Comparison of ENCODE assay signal across 1 cellular context in genomic region chr21:45265721-45266517, GRCh38.
TF ChIP-seq lines count a peak whose summit lies in the region.

No MANE protein-coding gene starts in this region.

TF ChIP-seq in GM23338, 12 proteins besides CTCF, POLR2A, EP300 and RAD21 (continued from another document):
- TF ChIP-seq, protein P1, sequence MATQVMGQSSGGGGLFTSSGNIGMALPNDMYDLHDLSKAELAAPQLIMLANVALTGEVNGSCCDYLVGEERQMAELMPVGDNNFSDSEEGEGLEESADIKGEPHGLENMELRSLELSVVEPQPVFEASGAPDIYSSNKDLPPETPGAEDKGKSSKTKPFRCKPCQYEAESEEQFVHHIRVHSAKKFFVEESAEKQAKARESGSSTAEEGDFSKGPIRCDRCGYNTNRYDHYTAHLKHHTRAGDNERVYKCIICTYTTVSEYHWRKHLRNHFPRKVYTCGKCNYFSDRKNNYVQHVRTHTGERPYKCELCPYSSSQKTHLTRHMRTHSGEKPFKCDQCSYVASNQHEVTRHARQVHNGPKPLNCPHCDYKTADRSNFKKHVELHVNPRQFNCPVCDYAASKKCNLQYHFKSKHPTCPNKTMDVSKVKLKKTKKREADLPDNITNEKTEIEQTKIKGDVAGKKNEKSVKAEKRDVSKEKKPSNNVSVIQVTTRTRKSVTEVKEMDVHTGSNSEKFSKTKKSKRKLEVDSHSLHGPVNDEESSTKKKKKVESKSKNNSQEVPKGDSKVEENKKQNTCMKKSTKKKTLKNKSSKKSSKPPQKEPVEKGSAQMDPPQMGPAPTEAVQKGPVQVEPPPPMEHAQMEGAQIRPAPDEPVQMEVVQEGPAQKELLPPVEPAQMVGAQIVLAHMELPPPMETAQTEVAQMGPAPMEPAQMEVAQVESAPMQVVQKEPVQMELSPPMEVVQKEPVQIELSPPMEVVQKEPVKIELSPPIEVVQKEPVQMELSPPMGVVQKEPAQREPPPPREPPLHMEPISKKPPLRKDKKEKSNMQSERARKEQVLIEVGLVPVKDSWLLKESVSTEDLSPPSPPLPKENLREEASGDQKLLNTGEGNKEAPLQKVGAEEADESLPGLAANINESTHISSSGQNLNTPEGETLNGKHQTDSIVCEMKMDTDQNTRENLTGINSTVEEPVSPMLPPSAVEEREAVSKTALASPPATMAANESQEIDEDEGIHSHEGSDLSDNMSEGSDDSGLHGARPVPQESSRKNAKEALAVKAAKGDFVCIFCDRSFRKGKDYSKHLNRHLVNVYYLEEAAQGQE (IDR thresholded peaks at IDR 0.05; ENCODE audit: unreplicated experiment): no peak
